Comparison of ENCODE assay signal across 17 cellular contexts in the genomic region with DNA sequence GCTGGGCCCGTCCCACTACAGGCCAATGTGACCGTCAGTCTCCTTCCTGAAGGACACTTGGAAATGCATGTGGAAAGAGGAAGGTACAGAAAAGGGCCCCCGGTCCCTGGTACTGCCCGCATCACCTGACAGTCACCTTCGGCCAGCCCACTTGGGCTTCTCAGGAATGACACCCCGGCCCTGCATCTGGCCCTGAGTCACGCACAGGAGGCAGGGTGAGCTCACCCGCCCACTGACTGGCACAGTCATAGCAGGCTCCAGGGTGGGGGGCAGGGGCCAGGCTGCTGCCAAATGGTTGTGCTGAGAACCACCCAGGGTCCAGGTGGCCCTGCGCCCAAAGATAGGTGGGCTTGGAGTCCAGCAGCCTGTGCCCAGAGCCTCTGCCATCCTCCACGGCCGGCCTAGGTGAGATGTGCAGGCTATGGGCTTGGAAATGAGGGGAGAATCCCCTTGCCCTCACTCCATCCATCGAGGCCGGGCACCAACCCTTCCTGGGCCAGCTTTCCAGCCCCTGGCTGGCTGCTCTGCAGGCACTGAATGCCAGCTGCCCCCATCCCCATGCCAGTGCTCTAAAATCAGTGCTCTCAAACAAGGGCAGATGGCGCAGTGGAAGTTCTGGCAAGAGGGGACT. TPM values are rescaled to one million over a fixed set of nuclear protein-coding genes. Genes with fewer than 3 reads are reported as not detected.
A peak's percentile ranks its signal among the peaks of the same experiment; 100 is the strongest.
DNase-seq lines count a peak whose midpoint lies in the region; ATAC-seq, FAIRE-seq and TF ChIP-seq lines count a peak whose summit lies in the region.
"Had no signal": no experiment of that assay in that cellular context is flagged by ENCODE, and none has a peak within 500 bp of the region (broad histone marks: within the 10 kb centered on the region; RNA-seq: fewer than 3 reads in every experiment).

No MANE protein-coding gene starts in this region.

- H3K27ac ChIP-seq in IMR-90 (ENCODE audit: insufficient read depth, low read length), result no peak overlapping the region
- H3K27ac ChIP-seq: adrenal gland, psoas muscle, WERI-Rb-1 had no signal

- ATAC-seq in IMR-90 (ENCODE audit: low read depth), result peak; percentile 46; the same call in 1 of the 2 replicates
- peak; percentile 85 for ATAC-seq in stimulated activated effector memory CD8-positive, alpha-beta T cell treated with anti-CD3 and anti-CD28 coated beads, Interleukin-12 subunit alpha, Interleukin-12 subunit beta, amount 100 ng/mL, for 72 hours
- ATAC-seq: psoas muscle had no signal

- H3K4me2 ChIP-seq in IMR-90 (ENCODE audit: low read depth, low read length), result no peak overlapping the region

- no peak for TF ChIP-seq RAD21 in IMR-90 (IDR thresholded peaks at IDR 0.05; ENCODE audit: low read length)

- in situ Hi-C loops in IMR-90 (cut with MboI; ENCODE audit: low sequenced_read_pairs), result no loop called here

- H3K14ac ChIP-seq in IMR-90 (replicated peaks; ENCODE audit: low read depth, low read length), result no peak overlapping the region

- H3K4me1 Mint-ChIP-seq in activated naive CD4-positive, alpha-beta T cell treated with anti-CD3 and anti-CD28 coated beads, Interleukin-2, amount 10 ng/mL, durations not matched to agents 7 days and 5 days, result peaks cover 6% of the 10 kb centered on the region
- H3K4me1 Mint-ChIP-seq in stimulated activated effector memory CD8-positive, alpha-beta T cell treated with anti-CD3 and anti-CD28 coated beads, Interleukin-12 subunit alpha, Interleukin-12 subunit beta, amount 100 ng/mL, for 72 hours, result peaks cover 11% of the 10 kb centered on the region

- no peak overlapping the region for H4K5ac ChIP-seq in IMR-90 (ENCODE audit: low read depth, low read length)

- no peak for TF ChIP-seq POLR2A in IMR-90 (IDR thresholded peaks at IDR 0.05; ENCODE audit: low read depth, low read length)

- WGBS in IMR-90 (ENCODE audit: extremely low coverage in 2 of 2, insufficient read length in 1 of 2), 2 experiments, result no CpG with 5 or more reads among the region's 14 CpGs

- peaks cover 5% of the 10 kb centered on the region; the same call in 1 of the 2 replicates for H4K20me1 ChIP-seq in IMR-90 (ENCODE audit: insufficient read depth, low read length)

- no peak for FAIRE-seq in bronchial epithelial cell (lab: Jason Lieb, UNC)

- H3K56ac ChIP-seq in IMR-90 (ENCODE audit: extremely low read depth, insufficient read depth, low read length), result no peak overlapping the region

- POLR2A ChIA-PET in IMR-90 (lab: Charles Lee; ENCODE audit: unreplicated experiment), result no interaction called here

- H3K27me3 Mint-ChIP-seq in activated naive CD4-positive, alpha-beta T cell treated with anti-CD3 and anti-CD28 coated beads, Interleukin-2, amount 10 ng/mL, durations not matched to agents 7 days and 5 days, result peaks cover 22% of the 10 kb centered on the region

- H3K4ac ChIP-seq in IMR-90 (ENCODE audit: low read depth, low read length), result no peak overlapping the region

- no peaks in the 10 kb centered on the region for H3K36me3 Mint-ChIP-seq in activated naive CD4-positive, alpha-beta T cell treated with anti-CD3 and anti-CD28 coated beads, Interleukin-2, amount 10 ng/mL, durations not matched to agents 7 days and 5 days
- H3K36me3 Mint-ChIP-seq in stimulated activated effector memory CD8-positive, alpha-beta T cell treated with anti-CD3 and anti-CD28 coated beads, Interleukin-12 subunit alpha, Interleukin-12 subunit beta, amount 100 ng/mL, for 72 hours, result no peaks in the 10 kb centered on the region

- H3K18ac ChIP-seq in IMR-90 (ENCODE audit: low read depth, low read length), result no peak overlapping the region

- H3K27me3 ChIP-seq in IMR-90 (ENCODE audit: control insufficient read depth, insufficient read depth, low read length) (peaks cover 72% of the 10 kb centered on the region), bronchial epithelial cell (ENCODE audit: control insufficient read depth, insufficient read depth, low read length) (peaks cover 24% of the 10 kb centered on the region)

- H2AK5ac ChIP-seq in IMR-90 (ENCODE audit: low read depth, low read length), result no peak overlapping the region

- no peak overlapping the region for H2BK15ac ChIP-seq in IMR-90 (ENCODE audit: low read depth, low read length)

- TF ChIP-seq CTCF in IMR-90 (conservative IDR thresholded peaks at IDR 0.05; ENCODE audit: low read depth, low read length) (no peak), bronchial epithelial cell (IDR thresholded peaks at IDR 0.05; ENCODE audit: insufficient read depth, low read length, severe bottlenecking) (no peak)

- CTCF ChIA-PET in activated naive CD4-positive, alpha-beta T cell treated with anti-CD3 and anti-CD28 coated beads, Interleukin-2, amount 10 ng/mL, durations not matched to agents 7 days and 5 days (lab: Charles Lee), result no interaction called here
- CTCF ChIA-PET in IMR-90 (lab: Yijun Ruan, JAX), result no interaction called here

- H3K4me1 ChIP-seq in IMR-90 (ENCODE audit: control insufficient read depth, insufficient read depth, low read length), result peaks cover 2% of the 10 kb centered on the region
- H3K4me1 ChIP-seq: adrenal gland, psoas muscle had no signal

- dilution Hi-C loops in IMR-90 (cut with HindIII; ENCODE audit: low sequenced_read_pairs, unreplicated experiment), result no loop called here

- BruUV-seq in IMR-90 (replicated peaks; lab: Mats Ljungman, UMichigan), result no TSS peak

- H2BK5ac ChIP-seq in IMR-90 (ENCODE audit: low read depth, low read length, poor library complexity, severe bottlenecking), result no peak overlapping the region

- H2AK9ac ChIP-seq in IMR-90 (replicated peaks; ENCODE audit: low read depth, low read length, poor library complexity), result peak overlapping the region; percentile 81

- no peak overlapping the region for H2BK120ac ChIP-seq in IMR-90 (ENCODE audit: low read depth, low read length)

- peaks cover 7% of the 10 kb centered on the region; the same call in 1 of the 2 replicates for H3K9me1 ChIP-seq in IMR-90 (ENCODE audit: insufficient read depth, low read length)

- H3K27ac Mint-ChIP-seq in activated naive CD4-positive, alpha-beta T cell treated with anti-CD3 and anti-CD28 coated beads, Interleukin-2, amount 10 ng/mL, durations not matched to agents 7 days and 5 days, result no peak overlapping the region
- no peak overlapping the region for H3K27ac Mint-ChIP-seq in stimulated activated effector memory CD8-positive, alpha-beta T cell treated with anti-CD3 and anti-CD28 coated beads, Interleukin-12 subunit alpha, Interleukin-12 subunit beta, amount 100 ng/mL, for 72 hours

- peak; percentile 14 for DNase-seq in activated naive CD4-positive, alpha-beta T cell treated with anti-CD3 and anti-CD28 coated beads, Interleukin-2, amount 10 ng/mL, durations not matched to agents 7 days and 5 days
- no peak for DNase-seq in activated naive CD4-positive, alpha-beta T cell treated with anti-CD3 and anti-CD28 coated beads, Interleukin-2, amount 50 U/mL, for 16 hours
- peak; percentile 59 for DNase-seq in IMR-90
- DNase-seq in bronchial epithelial cell (ENCODE audit: low read depth), result peak; percentile 81
- no peak for DNase-seq in stimulated activated effector memory CD8-positive, alpha-beta T cell treated with anti-CD3 and anti-CD28 coated beads, Interleukin-12 subunit alpha, Interleukin-12 subunit beta, amount 100 ng/mL, for 72 hours (ENCODE audit: low spot score in 2 of 2)
- DNase-seq in NCI-H146 (lab: John Stamatoyannopoulos, UW), result no peak
- DNase-seq in OCI-M2 (lab: John Stamatoyannopoulos, UW; ENCODE audit: unreplicated experiment), result no peak
- DNase-seq in T-helper 2 cell, result no peak
- DNase-seq: effector CD4-positive, alpha-beta T cell; KBM-7; NCI-H2171; Right ventricle myocardium superior; WERI-Rb-1 had no signal

- H2AFZ ChIP-seq in IMR-90 (replicated peaks; ENCODE audit: low read length, poor library complexity), result peak overlapping the region; percentile 66

- H3K23ac ChIP-seq in IMR-90 (ENCODE audit: low read depth, low read length), result no peak overlapping the region

- no peaks in the 10 kb centered on the region for H3K36me3 ChIP-seq in IMR-90 (ENCODE audit: control insufficient read depth, insufficient read depth, low read length)
- no peaks in the 10 kb centered on the region for H3K36me3 ChIP-seq in bronchial epithelial cell (ENCODE audit: control insufficient read depth, insufficient read depth, low read length)
- H3K36me3 ChIP-seq: adrenal gland had no signal

- intact Hi-C loops in IMR-90 (cut with micrococcal nuclease), result no loop called here

- no peak overlapping the region for H3K4me3 ChIP-seq in IMR-90 (ENCODE audit: insufficient read depth, low read depth, low read length)
- no peak overlapping the region for H3K4me3 ChIP-seq in bronchial epithelial cell (ENCODE audit: low read depth, low read length)
- H3K4me3 ChIP-seq: adrenal gland, psoas muscle had no signal

- peaks cover 6% of the 10 kb centered on the region for H3K9me3 ChIP-seq in IMR-90 (ENCODE audit: control insufficient read depth, insufficient read depth, low read length)
- H3K9me3 ChIP-seq: adrenal gland, psoas muscle had no signal

- no peak overlapping the region for H3K4me3 Mint-ChIP-seq in activated naive CD4-positive, alpha-beta T cell treated with anti-CD3 and anti-CD28 coated beads, Interleukin-2, amount 10 ng/mL, durations not matched to agents 7 days and 5 days
- H3K4me3 Mint-ChIP-seq in stimulated activated effector memory CD8-positive, alpha-beta T cell treated with anti-CD3 and anti-CD28 coated beads, Interleukin-12 subunit alpha, Interleukin-12 subunit beta, amount 100 ng/mL, for 72 hours, result no peak overlapping the region

- H3K79me1 ChIP-seq in IMR-90 (ENCODE audit: low read depth in 1 of 2, low read length in 2 of 2), result no peaks in the 10 kb centered on the region

- no peak overlapping the region for H4K91ac ChIP-seq in IMR-90 (ENCODE audit: insufficient read depth, low read depth, low read length)

- no peak overlapping the region for H2BK20ac ChIP-seq in IMR-90 (ENCODE audit: low read depth, low read length)

- no peak overlapping the region for H4K8ac ChIP-seq in IMR-90 (ENCODE audit: low read depth in 2 of 2, low read length in 2 of 2)

- no peak overlapping the region for H3K9ac ChIP-seq in IMR-90 (ENCODE audit: low read depth, low read length)

- H3K9me3 Mint-ChIP-seq in activated naive CD4-positive, alpha-beta T cell treated with anti-CD3 and anti-CD28 coated beads, Interleukin-2, amount 10 ng/mL, durations not matched to agents 7 days and 5 days, result no peaks in the 10 kb centered on the region
- H3K9me3 Mint-ChIP-seq in stimulated activated effector memory CD8-positive, alpha-beta T cell treated with anti-CD3 and anti-CD28 coated beads, Interleukin-12 subunit alpha, Interleukin-12 subunit beta, amount 100 ng/mL, for 72 hours, result no peaks in the 10 kb centered on the region

RNA-seq across cellular contexts. Expression of a gene that starts 14.1 kb away (rescaled TPM):
- not detected in 2 replicates for total RNA-seq in IMR-90 (2012; rRNA removed)
- not detected in 2 replicates for polyA plus RNA-seq in IMR-90 (2012; rRNA removed)
- not detected in 2 replicates for polyA plus RNA-seq in IMR-90 (2012; cell fraction: cytosol; rRNA removed)
- polyA plus RNA-seq in IMR-90 (2012; cell fraction: nucleus; rRNA removed; ENCODE audit: low replicate concordance), result not detected in 2 replicates
- 0.26 TPM in 1 of 2 replicates, not detected in the other for total RNA-seq in bronchial epithelial cell
- total RNA-seq: psoas muscle, Right ventricle myocardium superior, ureter had no signal
- polyA plus RNA-seq: BJ had no signal

RNA-seq across cellular contexts. Expression of a gene that starts 44.2 kb away (rescaled TPM):
- 15.8 and 17.4 TPM in 2 replicates for total RNA-seq in IMR-90 (2012; rRNA removed)
- 14.3 and 14.9 TPM in 2 replicates for polyA plus RNA-seq in IMR-90 (2012; rRNA removed)
- polyA plus RNA-seq in IMR-90 (2012; cell fraction: cytosol; rRNA removed), result 17.3 and 23.3 TPM in 2 replicates
- 4.1 and 5.8 TPM in 2 replicates for polyA plus RNA-seq in IMR-90 (2012; cell fraction: nucleus; rRNA removed; ENCODE audit: low replicate concordance)
- 12.2 and 14.0 TPM in 2 replicates for total RNA-seq in bronchial epithelial cell

Comparison
In these comparisons a context has a peak if more than half of its experiments do, and no peak if none do; other contexts are left out.
1. DNase-seq: peak in activated naive CD4-positive, alpha-beta T cell treated with anti-CD3 and anti-CD28 coated beads, Interleukin-2, amount 10 ng/mL, durations not matched to agents 7 days and 5 days (single experiment), IMR-90 (single experiment) and bronchial epithelial cell (single experiment); none in activated naive CD4-positive, alpha-beta T cell treated with anti-CD3 and anti-CD28 coated beads, Interleukin-2, amount 50 U/mL, for 16 hours (single experiment), stimulated activated effector memory CD8-positive, alpha-beta T cell treated with anti-CD3 and anti-CD28 coated beads, Interleukin-12 subunit alpha, Interleukin-12 subunit beta, amount 100 ng/mL, for 72 hours (0 of 2), NCI-H146 (single experiment), OCI-M2 (single experiment) and T-helper 2 cell (0 of 5).